1 cellular context compared by ENCODE assay signal in the genomic region with DNA sequence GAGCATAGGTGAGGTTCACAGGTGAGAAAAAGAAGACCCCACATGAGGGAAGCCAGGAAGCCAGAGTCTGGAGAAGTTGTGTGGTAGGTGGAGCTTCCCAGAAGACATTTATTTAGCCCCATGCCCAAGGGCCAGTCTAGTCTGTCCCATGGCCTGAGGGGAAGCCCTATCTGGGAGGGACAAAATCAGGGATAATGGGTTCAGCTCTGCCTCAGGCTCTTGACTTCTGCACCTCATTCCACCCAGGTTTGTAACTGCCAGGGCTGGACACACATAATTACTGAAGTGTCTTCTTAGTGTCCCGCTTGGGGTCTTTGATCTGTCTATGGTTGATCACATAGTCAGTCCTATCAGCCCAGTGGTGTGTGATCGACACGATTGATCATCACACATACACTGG.
TF ChIP-seq lines count a peak whose summit lies in the region.

No MANE protein-coding gene starts in this region.

TF ChIP-seq in H1, 55 proteins besides CTCF, POLR2A, EP300 and RAD21:
- TF ChIP-seq, protein P1, sequence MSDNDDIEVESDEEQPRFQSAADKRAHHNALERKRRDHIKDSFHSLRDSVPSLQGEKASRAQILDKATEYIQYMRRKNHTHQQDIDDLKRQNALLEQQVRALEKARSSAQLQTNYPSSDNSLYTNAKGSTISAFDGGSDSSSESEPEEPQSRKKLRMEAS (IDR thresholded peaks at IDR 0.05) = no peak
- no peak for TF ChIP-seq GABPA (IDR thresholded peaks at IDR 0.05; ENCODE audit: borderline replicate concordance, insufficient read depth, low read length)
- TF ChIP-seq YY1 (IDR thresholded peaks at IDR 0.05; ENCODE audit: low read depth, low read length) = no peak
- TF ChIP-seq ZNF274 (IDR thresholded peaks at IDR 0.05; ENCODE audit: borderline replicate concordance, extremely low read depth, low read length) = no peak
